Comparison of ENCODE assay signal across 19 cellular contexts in the genomic region with DNA sequence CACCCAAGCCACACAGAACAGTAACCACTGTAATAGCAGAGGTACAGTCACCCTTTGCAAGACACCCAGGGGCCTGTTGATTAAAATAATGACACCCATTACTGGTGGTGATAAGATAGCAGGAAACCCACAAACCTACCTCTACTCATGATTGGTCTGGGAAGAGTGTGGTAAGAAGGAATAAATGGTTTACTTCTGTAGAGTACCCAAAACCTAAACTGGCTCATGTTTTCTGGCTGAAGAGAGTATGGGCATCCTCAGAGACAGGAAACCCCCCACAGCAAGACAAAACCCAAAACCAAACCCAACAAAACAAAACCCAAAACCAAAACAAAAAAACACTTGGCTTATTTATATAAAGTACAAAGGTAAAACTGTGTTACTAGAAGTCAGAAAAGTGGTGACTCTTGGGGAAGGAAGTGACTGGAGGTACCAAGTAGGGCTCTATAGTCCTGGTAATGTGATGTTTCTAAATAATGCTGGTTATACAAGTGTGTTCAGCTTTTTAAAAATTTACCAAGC. TPM values are rescaled to one million over a fixed set of nuclear protein-coding genes. Genes with fewer than 3 reads are reported as not detected.
DNase-seq lines count a peak whose midpoint lies in the region; ATAC-seq, FAIRE-seq and TF ChIP-seq lines count a peak whose summit lies in the region.
"Had no signal": no experiment of that assay in that cellular context is flagged by ENCODE, and none has a peak within 500 bp of the region (broad histone marks: within the 10 kb centered on the region; RNA-seq: fewer than 3 reads in every experiment).

No MANE protein-coding gene starts in this region.

- peaks cover 25% of the 10 kb centered on the region for H3K4me1 Mint-ChIP-seq in activated T-helper 1 cell treated with anti-CD3 and anti-CD28 coated beads, Interleukin-12 subunit alpha, Interleukin-12 subunit beta, Interleukin-2, Interleukin-4 antibody, amounts not matched to agents 30 ng/mL and 10 ng/mL and 1 ng/mL, durations not matched to agents 14 hours and 24 hours and 36 hours (ENCODE audit: low read depth)
- H3K4me1 Mint-ChIP-seq: memory B cell had no signal

- H3K4me3 Mint-ChIP-seq in activated T-helper 1 cell treated with anti-CD3 and anti-CD28 coated beads, Interleukin-12 subunit alpha, Interleukin-12 subunit beta, Interleukin-2, Interleukin-4 antibody, amounts not matched to agents 30 ng/mL and 10 ng/mL and 1 ng/mL, durations not matched to agents 14 hours and 24 hours and 36 hours: peak overlapping the region; percentile 15
- H3K4me3 Mint-ChIP-seq: memory B cell; neural progenitor cell; stimulated activated naive B cell treated with anti-CD40 and anti-IgM and Interleukin-4, amounts not matched to agents 10 μg/mL and 1 μg/mL and 100 μg/mL, for 72 hours; type B pancreatic cell had no signal

- TF ChIP-seq CTCF in mucosa of descending colon (IDR thresholded peaks at IDR 0.05): no peak

- no peaks in the 10 kb centered on the region for H3K27me3 Mint-ChIP-seq in activated T-helper 1 cell treated with anti-CD3 and anti-CD28 coated beads, Interleukin-12 subunit alpha, Interleukin-12 subunit beta, Interleukin-2, Interleukin-4 antibody, amounts not matched to agents 30 ng/mL and 10 ng/mL and 1 ng/mL, durations not matched to agents 14 hours and 24 hours and 36 hours (ENCODE audit: insufficient read depth)
- H3K27me3 Mint-ChIP-seq: memory B cell; stimulated activated naive B cell treated with anti-CD40 and anti-IgM and Interleukin-4, amounts not matched to agents 10 μg/mL and 1 μg/mL and 100 μg/mL, for 72 hours; type B pancreatic cell had no signal

- H3K27ac Mint-ChIP-seq in activated T-helper 1 cell treated with anti-CD3 and anti-CD28 coated beads, Interleukin-12 subunit alpha, Interleukin-12 subunit beta, Interleukin-2, Interleukin-4 antibody, amounts not matched to agents 30 ng/mL and 10 ng/mL and 1 ng/mL, durations not matched to agents 14 hours and 24 hours and 36 hours: peak overlapping the region; percentile 53
- H3K27ac Mint-ChIP-seq: memory B cell; neural progenitor cell; stimulated activated naive B cell treated with anti-CD40 and anti-IgM and Interleukin-4, amounts not matched to agents 10 μg/mL and 1 μg/mL and 100 μg/mL, for 72 hours; type B pancreatic cell had no signal

- H3K4me3 ChIP-seq in mucosa of descending colon: no peak overlapping the region
- H3K4me3 ChIP-seq: HAP-1, heart right ventricle, neural progenitor cell had no signal

- FAIRE-seq in frontal cortex (lab: Jason Lieb, UNC): no peak
- FAIRE-seq: RCC 7860 had no signal

- peak; percentile 91 to 95 for ATAC-seq in activated CD4-positive, CD25-positive, alpha-beta regulatory T cell treated with anti-CD3 and anti-CD28 coated beads, Interleukin-2, amount 50 U/mL, for 24 hours
- ATAC-seq in GM18498 (IDR thresholded peaks at IDR 0.05; ENCODE audit: unreplicated experiment) (peak; percentile 45), mucosa of descending colon (peak; percentile 70)
- ATAC-seq: stimulated activated naive B cell treated with anti-CD40 and anti-IgM and Interleukin-4, amounts not matched to agents 10 μg/mL and 1 μg/mL and 100 μg/mL, for 72 hours had no signal

- peaks cover 4% of the 10 kb centered on the region for H3K36me3 Mint-ChIP-seq in activated T-helper 1 cell treated with anti-CD3 and anti-CD28 coated beads, Interleukin-12 subunit alpha, Interleukin-12 subunit beta, Interleukin-2, Interleukin-4 antibody, amounts not matched to agents 30 ng/mL and 10 ng/mL and 1 ng/mL, durations not matched to agents 14 hours and 24 hours and 36 hours (ENCODE audit: low read depth)

- H3K9me3 Mint-ChIP-seq in activated T-helper 1 cell treated with anti-CD3 and anti-CD28 coated beads, Interleukin-12 subunit alpha, Interleukin-12 subunit beta, Interleukin-2, Interleukin-4 antibody, amounts not matched to agents 30 ng/mL and 10 ng/mL and 1 ng/mL, durations not matched to agents 14 hours and 24 hours and 36 hours: no peaks in the 10 kb centered on the region
- H3K9me3 Mint-ChIP-seq: memory B cell; neural progenitor cell; stimulated activated naive B cell treated with anti-CD40 and anti-IgM and Interleukin-4, amounts not matched to agents 10 μg/mL and 1 μg/mL and 100 μg/mL, for 72 hours; type B pancreatic cell had no signal

- intact Hi-C loops in activated T-helper 1 cell treated with anti-CD3 and anti-CD28 coated beads, Interleukin-12 subunit alpha, Interleukin-12 subunit beta, Interleukin-2, Interleukin-4 antibody, amounts not matched to agents 30 ng/mL and 10 ng/mL and 1 ng/mL, durations not matched to agents 14 hours and 24 hours and 36 hours (cut with micrococcal nuclease): no loop called here
- intact Hi-C loops in mucosa of descending colon (cut with DNase I, micrococcal nuclease): no loop called here

- H3K9me3 ChIP-seq in mucosa of descending colon: no peaks in the 10 kb centered on the region
- H3K9me3 ChIP-seq: HAP-1, heart right ventricle had no signal

- no peak for DNase-seq in activated CD4-positive, CD25-positive, alpha-beta regulatory T cell treated with anti-CD3 and anti-CD28 coated beads, Interleukin-2, amount 50 U/mL, for 72 hours
- DNase-seq in activated T-helper 1 cell treated with anti-CD3 and anti-CD28 coated beads, Interleukin-12 subunit alpha, Interleukin-12 subunit beta, Interleukin-2, Interleukin-4 antibody, amounts not matched to agents 30 ng/mL and 10 ng/mL and 1 ng/mL, durations not matched to agents 14 hours and 24 hours and 36 hours (ENCODE audit: low spot score): peak; percentile 27
- DNase-seq in mucosa of descending colon (no peak), NCI-H187 (lab: John Stamatoyannopoulos, UW) (no peak), frontal cortex (ENCODE audit: low spot score in 2 of 2) (no peak), amygdala (lab: John Stamatoyannopoulos, UW) (no peak)
- DNase-seq: amniotic stem cell; heart right ventricle; NCI-H1417; NCI-H82; stimulated activated CD4-positive, alpha-beta T cell treated with anti-CD3 and anti-CD28 coated beads, Interleukin-12 subunit alpha, Interleukin-12 subunit beta, amount 100 ng/mL, for 4 hours; stimulated activated naive B cell treated with anti-CD40 and anti-IgM and Interleukin-4, amounts not matched to agents 10 μg/mL and 1 μg/mL and 100 μg/mL, for 72 hours had no signal

- H3K4me1 ChIP-seq in mucosa of descending colon (ENCODE audit: low read depth): no peaks in the 10 kb centered on the region
- H3K4me1 ChIP-seq: HAP-1, heart right ventricle had no signal

- H3K36me3 ChIP-seq in mucosa of descending colon (ENCODE audit: low read depth): no peaks in the 10 kb centered on the region
- H3K36me3 ChIP-seq: HAP-1, neural progenitor cell had no signal

RNA-seq across cellular contexts. Expression of a gene that starts 15.5 kb away (rescaled TPM):
- total RNA-seq in activated T-helper 1 cell treated with anti-CD3 and anti-CD28 coated beads, Interleukin-12 subunit alpha, Interleukin-12 subunit beta, Interleukin-2, Interleukin-4 antibody, amounts not matched to agents 30 ng/mL and 10 ng/mL and 1 ng/mL, durations not matched to agents 14 hours and 24 hours and 36 hours: 32.4 and 38.0 TPM in 2 replicates
- total RNA-seq in mucosa of descending colon (10 to 100 TPM; 37.0 to 38.9 (median 37.7) TPM), frontal cortex (14.3 TPM)
